In genomic region chr7:100836812-100837098, GRCh38 we compare ENCODE assay signal across 8 cellular contexts. TPM values are rescaled to one million over a fixed set of nuclear protein-coding genes. Genes with fewer than 3 reads are reported as not detected.
DNase-seq lines count a peak whose midpoint lies in the region; ATAC-seq and TF ChIP-seq lines count a peak whose summit lies in the region.

No MANE protein-coding gene starts in this region.

- intact Hi-C loops in lower lobe of right lung (cut with DNase I): no loop called here

- TF ChIP-seq CTCF in astrocyte of the spinal cord (IDR thresholded peaks at IDR 0.05; ENCODE audit: low read depth, low read length) (no peak), lower lobe of right lung (IDR thresholded peaks at IDR 0.05) (no peak), thoracic aorta (IDR thresholded peaks at IDR 0.05) (no peak), GM13977 (IDR thresholded peaks at IDR 0.05; ENCODE audit: extremely low read depth, insufficient read depth, missing control alignments) (no peak)

- no peaks in the 10 kb centered on the region for H3K9me3 Mint-ChIP-seq in activated T-cell treated with anti-CD3 and anti-CD28 coated beads, Interleukin-2, amount 50 U/mL, for 4 hours

- ATAC-seq in activated T-cell treated with anti-CD3 and anti-CD28 coated beads, Interleukin-2, amount 50 U/mL, for 4 hours: no peak
- ATAC-seq in lower lobe of right lung (no peak), thoracic aorta (ENCODE audit: insufficient number of reproducible peaks, low FRiP score, low read depth) (no peak), GM18520 (IDR thresholded peaks at IDR 0.05; ENCODE audit: unreplicated experiment) (no peak), HG02642 (IDR thresholded peaks at IDR 0.05; ENCODE audit: poor library complexity, unreplicated experiment) (no peak)

- no peak for DNase-seq in activated T-cell treated with anti-CD3 and anti-CD28 coated beads, Interleukin-2, amount 50 U/mL, for 4 hours
- DNase-seq in activated T-cell treated with anti-CD3 and anti-CD28 coated beads, Interleukin-2, amount 50 U/mL, for 48 hours: no peak
- DNase-seq in astrocyte of the spinal cord (ENCODE audit: low read depth, low spot score) (no peak), lower lobe of right lung (no peak), thoracic aorta (ENCODE audit: low spot score) (no peak), GM13977 (ENCODE audit: low spot score) (no peak)

- peak overlapping the region; percentile 87 for H3K27ac ChIP-seq in lower lobe of right lung
- H3K27ac ChIP-seq in thoracic aorta: peak overlapping the region; percentile 75 to 78

- no peaks in the 10 kb centered on the region for H3K27me3 Mint-ChIP-seq in activated T-cell treated with anti-CD3 and anti-CD28 coated beads, Interleukin-2, amount 50 U/mL, for 4 hours (ENCODE audit: low read depth)

- H3K27me3 ChIP-seq in lower lobe of right lung (ENCODE audit: low read depth): no peaks in the 10 kb centered on the region
- H3K27me3 ChIP-seq in thoracic aorta (replicated peaks; ENCODE audit: insufficient read depth): no peaks in the 10 kb centered on the region

- H3K36me3 Mint-ChIP-seq in activated T-cell treated with anti-CD3 and anti-CD28 coated beads, Interleukin-2, amount 50 U/mL, for 4 hours (ENCODE audit: insufficient read depth): peaks cover 2% of the 10 kb centered on the region

- H3K4me3 ChIP-seq in astrocyte of the spinal cord (ENCODE audit: low read depth, low read length) (peak overlapping the region; percentile 28), lower lobe of right lung (peak overlapping the region; percentile 57), thoracic aorta (peak overlapping the region; percentile 75)

- H3K4me1 ChIP-seq in lower lobe of right lung (peaks cover 14% of the 10 kb centered on the region), thoracic aorta (ENCODE audit: control insufficient read depth in 1 of 2, low read depth in 2 of 2) (peaks cover 0 to 4% of the 10 kb centered on the region in 2 donors)

- H3K4me3 Mint-ChIP-seq in activated T-cell treated with anti-CD3 and anti-CD28 coated beads, Interleukin-2, amount 50 U/mL, for 4 hours: peak overlapping the region; percentile 82

- H3K9me3 ChIP-seq in lower lobe of right lung (no peaks in the 10 kb centered on the region), thoracic aorta (no peaks in the 10 kb centered on the region)

- H3K36me3 ChIP-seq in lower lobe of right lung (no peaks in the 10 kb centered on the region), thoracic aorta (no peaks in the 10 kb centered on the region)

- H3K4me1 Mint-ChIP-seq in activated T-cell treated with anti-CD3 and anti-CD28 coated beads, Interleukin-2, amount 50 U/mL, for 4 hours (ENCODE audit: low read depth): peaks cover 13% of the 10 kb centered on the region

- in situ Hi-C loops in astrocyte of the spinal cord (cut with HindIII; ENCODE audit: low sequenced_read_pairs): no loop called here
- in situ Hi-C loops in GM13977 (cut with MboI; ENCODE audit: low pct_unique_long_range_greater_than_20kb, low sequenced_read_pairs, unreplicated experiment): no loop called here

RNA-seq across cellular contexts. Expression of gene EPHB4, which starts 9.4 kb away (rescaled TPM):
- 1 to 10 TPM; 1.5 to 3.9 (median 2.6) TPM for total RNA-seq in activated T-cell treated with anti-CD3 and anti-CD28 coated beads, Interleukin-2, amount 50 U/mL, for 4 hours
- 68.6 TPM for total RNA-seq in lower lobe of right lung
- 10 to 100 TPM; 20.5 to 29.4 TPM for total RNA-seq in thoracic aorta

RNA-seq across cellular contexts. Expression of gene SLC12A9, which starts 15.8 kb away (rescaled TPM):
- 10 to 100 TPM; 22.9 to 31.7 (median 29.6) TPM for total RNA-seq in activated T-cell treated with anti-CD3 and anti-CD28 coated beads, Interleukin-2, amount 50 U/mL, for 4 hours
- total RNA-seq in lower lobe of right lung: 43.6 TPM
- 10 to 100 TPM; 20.0 to 25.2 TPM for total RNA-seq in thoracic aorta

RNA-seq across cellular contexts. Expression of gene TRIP6, which starts 30.4 kb away (rescaled TPM):
- total RNA-seq in activated T-cell treated with anti-CD3 and anti-CD28 coated beads, Interleukin-2, amount 50 U/mL, for 4 hours: 10 to 100 TPM; 44.9 to 47.7 (median 45.4) TPM
- total RNA-seq in lower lobe of right lung: 56.5 TPM
- total RNA-seq in thoracic aorta: 100 to 1,000 TPM in 1 of 2 donors, 10 to 100 TPM in 1; 71.9 to 103 TPM

RNA-seq across cellular contexts. Expression of gene SRRT, which starts 38.1 kb away (rescaled TPM):
- 100 to 1,000 TPM; 406 to 450 (median 436) TPM for total RNA-seq in activated T-cell treated with anti-CD3 and anti-CD28 coated beads, Interleukin-2, amount 50 U/mL, for 4 hours
- total RNA-seq in lower lobe of right lung: 105 TPM
- total RNA-seq in thoracic aorta: 100 to 1,000 TPM; 109 TPM

RNA-seq across cellular contexts. Expression of gene UFSP1, which starts 52.8 kb away (rescaled TPM):
- 1 to 10 TPM; 3.7 to 5.1 (median 4.6) TPM for total RNA-seq in activated T-cell treated with anti-CD3 and anti-CD28 coated beads, Interleukin-2, amount 50 U/mL, for 4 hours
- total RNA-seq in lower lobe of right lung (2.3 TPM), thoracic aorta (1 to 10 TPM; 2.7 to 4.1 TPM)

Comparison
In these comparisons a context has a peak if more than half of its experiments do, and no peak if none do; other contexts are left out.
1. RNA of gene EPHB4, which starts 9.4 kb away (total RNA-seq): 68.6 TPM in lower lobe of right lung (single experiment) and 20.5 to 29.4 TPM in thoracic aorta; 1.5 to 3.9 TPM in activated T-cell treated with anti-CD3 and anti-CD28 coated beads, Interleukin-2, amount 50 U/mL, for 4 hours; every median in the first group is over 4 times any median in the second.
2. Peak in every context shown above with its lines, with median percentiles within 50 percentile points of each other: H3K4me3 ChIP-seq.